6 cellular contexts compared by ENCODE assay signal in the genomic region with DNA sequence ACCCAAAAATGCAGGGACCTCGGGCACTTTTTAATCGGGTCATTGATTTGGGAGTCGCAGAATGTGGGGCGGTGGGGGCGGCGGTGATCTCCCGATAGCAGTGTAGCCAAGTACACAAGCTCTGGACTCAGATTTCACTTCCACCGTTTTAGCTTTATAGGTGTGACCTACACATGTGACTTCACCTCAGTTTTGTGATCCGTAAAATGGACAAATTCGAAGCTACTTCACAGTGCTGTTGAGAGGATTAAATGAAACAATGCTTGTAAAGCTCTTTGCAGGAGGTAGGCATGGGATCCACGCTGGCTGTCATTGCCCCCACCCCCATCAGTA.
DNase-seq lines count a peak whose midpoint lies in the region; ATAC-seq and TF ChIP-seq lines count a peak whose summit lies in the region.

No MANE protein-coding gene starts in this region.

- peak overlapping the region; percentile 92 for H3K4me3 Mint-ChIP-seq in activated naive CD4-positive, alpha-beta T cell treated with anti-CD3 and anti-CD28 coated beads, Interleukin-2, amount 10 ng/mL, durations not matched to agents 7 days and 5 days

- no peaks in the 10 kb centered on the region for H3K27me3 Mint-ChIP-seq in activated naive CD4-positive, alpha-beta T cell treated with anti-CD3 and anti-CD28 coated beads, Interleukin-2, amount 10 ng/mL, durations not matched to agents 7 days and 5 days

- no peak for TF ChIP-seq CTCF in coronary artery (IDR thresholded peaks at IDR 0.05)

- H3K27ac ChIP-seq in coronary artery: peak overlapping the region; percentile 84 to 88
- H3K27ac ChIP-seq in rectal smooth muscle tissue (ENCODE audit: low read depth, low read length): peak overlapping the region; percentile 88

- peaks cover 7% of the 10 kb centered on the region for H3K4me1 ChIP-seq in rectal smooth muscle tissue (ENCODE audit: control insufficient read depth, insufficient read depth, low read length)

- H3K36me3 Mint-ChIP-seq in activated naive CD4-positive, alpha-beta T cell treated with anti-CD3 and anti-CD28 coated beads, Interleukin-2, amount 10 ng/mL, durations not matched to agents 7 days and 5 days: peaks cover 33% of the 10 kb centered on the region

- ATAC-seq in HG02870 (IDR thresholded peaks at IDR 0.05; ENCODE audit: unreplicated experiment): no peak
- no peak for ATAC-seq in HG02678 (IDR thresholded peaks at IDR 0.05; ENCODE audit: unreplicated experiment)

- peak overlapping the region; percentile 98 for H3K27ac Mint-ChIP-seq in activated naive CD4-positive, alpha-beta T cell treated with anti-CD3 and anti-CD28 coated beads, Interleukin-2, amount 10 ng/mL, durations not matched to agents 7 days and 5 days

- H3K36me3 ChIP-seq in rectal smooth muscle tissue (ENCODE audit: control insufficient read depth, insufficient read depth, low read length): peaks cover 1% of the 10 kb centered on the region

- H3K4me1 Mint-ChIP-seq in activated naive CD4-positive, alpha-beta T cell treated with anti-CD3 and anti-CD28 coated beads, Interleukin-2, amount 10 ng/mL, durations not matched to agents 7 days and 5 days: peaks cover 35% of the 10 kb centered on the region

- no peak for DNase-seq in activated naive CD4-positive, alpha-beta T cell treated with anti-CD3 and anti-CD28 coated beads, Interleukin-2, amount 10 ng/mL, durations not matched to agents 7 days and 5 days
- no peak for DNase-seq in activated naive CD4-positive, alpha-beta T cell treated with Interleukin-2 at 50 U/mL for 16 hours
- DNase-seq in coronary artery (ENCODE audit: low spot score): no peak

- H3K4me3 ChIP-seq in coronary artery: peak overlapping the region; percentile 76
- peak overlapping the region; percentile 88 for H3K4me3 ChIP-seq in rectal smooth muscle tissue (ENCODE audit: low read length)

- H3K27me3 ChIP-seq in rectal smooth muscle tissue (ENCODE audit: control insufficient read depth, insufficient read depth, low read length): no peaks in the 10 kb centered on the region

- peak overlapping the region; percentile 43 for H3K9ac ChIP-seq in rectal smooth muscle tissue (ENCODE audit: low read length)

- CTCF ChIA-PET in activated naive CD4-positive, alpha-beta T cell treated with anti-CD3 and anti-CD28 coated beads, Interleukin-2, amount 10 ng/mL, durations not matched to agents 7 days and 5 days (lab: Charles Lee): interaction anchor here (0.8 to 1.8 kb wide), 2 partner anchors 193 to 273 kb away, joined by 3 to 5 read pairs; no protein-coding TSS in a partner anchor

- no peaks in the 10 kb centered on the region for H3K9me3 Mint-ChIP-seq in activated naive CD4-positive, alpha-beta T cell treated with anti-CD3 and anti-CD28 coated beads, Interleukin-2, amount 10 ng/mL, durations not matched to agents 7 days and 5 days
